Comparison of ENCODE assay signal across 8 cellular contexts in the genomic region with DNA sequence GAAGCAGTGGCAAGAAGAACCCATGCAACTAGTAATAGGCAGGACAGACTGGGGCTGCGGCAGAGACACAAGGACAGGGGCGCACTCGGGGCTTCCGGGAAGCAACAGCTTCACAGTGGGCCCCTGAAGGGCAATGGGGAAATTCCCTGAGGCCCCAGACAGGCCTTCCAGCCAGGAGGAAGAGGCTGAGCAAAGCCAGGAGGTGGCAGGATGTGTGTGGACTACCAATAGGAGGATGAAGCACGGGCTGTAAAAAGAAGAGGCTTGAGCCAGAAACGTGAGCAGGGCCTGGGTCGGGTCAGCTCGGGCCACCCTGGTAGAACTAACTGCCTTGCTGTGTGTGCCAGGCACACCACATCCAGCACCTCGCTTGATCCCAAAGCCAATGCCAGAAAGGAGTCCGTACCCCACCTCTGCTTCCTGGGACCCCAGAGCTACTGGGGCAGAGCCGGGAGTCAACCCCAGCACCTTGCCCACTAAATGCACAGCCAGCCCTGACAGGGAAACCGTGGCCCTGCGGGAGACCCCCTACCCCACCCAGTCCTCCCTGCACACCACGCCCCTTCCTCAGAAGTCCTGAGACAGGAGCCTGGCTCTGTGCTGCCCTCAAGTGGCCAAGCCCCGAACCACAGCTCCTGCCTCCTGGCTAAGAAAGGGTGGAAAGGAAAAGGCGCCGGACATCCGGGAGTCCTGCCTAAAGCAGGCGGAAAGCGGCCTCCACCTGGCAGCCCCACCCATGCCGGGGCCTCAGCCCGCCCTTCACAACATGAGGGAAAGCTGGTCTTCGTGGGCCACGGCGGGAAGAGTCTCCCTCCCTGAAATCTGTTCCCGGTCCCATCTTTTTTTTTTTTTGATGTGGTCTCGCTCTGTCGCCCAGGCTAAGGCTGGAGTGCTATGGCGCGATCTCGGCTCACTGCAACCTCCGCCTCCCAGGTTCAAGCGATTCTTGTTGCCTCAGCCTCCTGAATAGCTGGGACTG. TPM values are rescaled to one million over a fixed set of nuclear protein-coding genes. Genes with fewer than 3 reads are reported as not detected.
DNase-seq lines count a peak whose midpoint lies in the region; ATAC-seq and TF ChIP-seq lines count a peak whose summit lies in the region.

No MANE protein-coding gene starts in this region.

- no peaks in the 10 kb centered on the region for H3K79me2 ChIP-seq in KMS-11 (ENCODE audit: insufficient read depth, low read depth)

- H3K27me3 ChIP-seq in KMS-11 (ENCODE audit: insufficient read depth, low read depth) (no peaks in the 10 kb centered on the region), Panc1 (ENCODE audit: control insufficient read depth, insufficient read depth, low read length) (no peaks in the 10 kb centered on the region)

- ATAC-seq in GM19397 (IDR thresholded peaks at IDR 0.05; ENCODE audit: unreplicated experiment) (peak; percentile 72), Panc1 (peak; percentile 88)
- ATAC-seq in activated T-cell treated with anti-CD3 and anti-CD28 coated beads, Interleukin-2, amount 50 U/mL, for 72 hours (replicated peaks in 1 of 2) = peak; percentile 75 to 76

- H3K27me3 Mint-ChIP-seq in CD14-positive monocyte (ENCODE audit: low read depth in 3 of 3) (peaks cover 0 to 5% (median 2%) of the 10 kb centered on the region in 3 donors), nephron (ENCODE audit: low read depth) (peaks cover under 1% of the 10 kb centered on the region)
- H3K27me3 Mint-ChIP-seq in activated T-cell treated with anti-CD3 and anti-CD28 coated beads, Interleukin-2, amount 50 U/mL, for 72 hours (ENCODE audit: low read depth) = peaks cover 8% of the 10 kb centered on the region

- H3K4me2 ChIP-seq in KMS-11 = no peak overlapping the region

- no peaks in the 10 kb centered on the region for H3K9me3 ChIP-seq in Panc1 (ENCODE audit: control insufficient read depth, insufficient read depth, low read depth, low read length)

- no peaks in the 10 kb centered on the region for H3K36me3 Mint-ChIP-seq in CD14-positive monocyte
- no peaks in the 10 kb centered on the region for H3K36me3 Mint-ChIP-seq in activated T-cell treated with anti-CD3 and anti-CD28 coated beads, Interleukin-2, amount 50 U/mL, for 72 hours (ENCODE audit: insufficient read depth in 2 of 2)
- no peaks in the 10 kb centered on the region for H3K36me3 Mint-ChIP-seq in nephron (ENCODE audit: low read depth)

- TF ChIP-seq CTCF in CD14-positive monocyte (IDR thresholded peaks at IDR 0.05) (peak; percentile 97), KMS-11 (conservative IDR thresholded peaks at IDR 0.05; ENCODE audit: low read depth, low read length) (peak; percentile 48), Panc1 (IDR thresholded peaks at IDR 0.05) (peak; percentile 98), fibroblast of mammary gland (conservative IDR thresholded peaks at IDR 0.05; ENCODE audit: control insufficient read depth, insufficient read depth, low read depth, low read length) (peak; percentile 95), nephron (IDR thresholded peaks at IDR 0.05; ENCODE audit: unreplicated experiment in 3 of 3) (peak; percentile 93 to 98 (median 96))

- intact Hi-C loops in CD14-positive monocyte (cut with micrococcal nuclease) (loop anchor here in 1 of 2 donors (5.0 kb wide), 1 partner anchor 104 kb away; no protein-coding TSS in a partner anchor), Panc1 (cut with micrococcal nuclease; ENCODE audit: unreplicated experiment) (no loop called here)

- H4K20me1 ChIP-seq in KMS-11 (ENCODE audit: insufficient read depth) = no peaks in the 10 kb centered on the region

- H3K27ac Mint-ChIP-seq in CD14-positive monocyte (peak overlapping the region in 2 of 7 donors; percentile 22 to 25), nephron (peak overlapping the region; percentile 48 to 64 (median 62))
- H3K27ac Mint-ChIP-seq in activated T-cell treated with anti-CD3 and anti-CD28 coated beads, Interleukin-2, amount 50 U/mL, for 72 hours = peak overlapping the region; percentile 52

- H3K9ac ChIP-seq in KMS-11 = no peak overlapping the region

- CTCF ChIA-PET in Panc1 (lab: Charles Lee) = interaction anchor here (0.6 to 1.0 kb wide), 6 partner anchors 11 to 99 kb away, joined by 3 to 10 read pairs (median 4); no protein-coding TSS in a partner anchor

- H3K4me3 ChIP-seq in KMS-11 (IDR thresholded peaks at IDR 0.05; ENCODE audit: insufficient read depth, low read depth, low read length) = no peak overlapping the region
- H3K4me3 ChIP-seq in Panc1 (ENCODE audit: low read depth in 2 of 2, low read length in 2 of 2) = peak overlapping the region; percentile 27 to 50
- peak overlapping the region; percentile 39 for H3K4me3 ChIP-seq in fibroblast of mammary gland (ENCODE audit: control insufficient read depth, low read depth, low read length)

- H3K4me1 Mint-ChIP-seq in CD14-positive monocyte (peaks cover 14% of the 10 kb centered on the region), nephron (peaks cover 12% of the 10 kb centered on the region)
- peaks cover 42% of the 10 kb centered on the region for H3K4me1 Mint-ChIP-seq in activated T-cell treated with anti-CD3 and anti-CD28 coated beads, Interleukin-2, amount 50 U/mL, for 72 hours (ENCODE audit: low read depth)

- no peaks in the 10 kb centered on the region for H3K4me1 ChIP-seq in KMS-11 (ENCODE audit: low read depth, poor library complexity, severe bottlenecking)
- H3K4me1 ChIP-seq in Panc1 (ENCODE audit: control insufficient read depth, insufficient read depth, low read length) = peaks cover 12% of the 10 kb centered on the region; the same call in 1 of the 2 replicates

- H3K9me3 Mint-ChIP-seq in CD14-positive monocyte (peaks cover 0 to 1% (median 0%) of the 10 kb centered on the region in 7 donors), nephron (no peaks in the 10 kb centered on the region)
- H3K9me3 Mint-ChIP-seq in activated T-cell treated with anti-CD3 and anti-CD28 coated beads, Interleukin-2, amount 50 U/mL, for 72 hours = no peaks in the 10 kb centered on the region

- DNase-seq in CD14-positive monocyte (ENCODE audit: low spot score) (peak; percentile 71), Panc1 (ENCODE audit: low read depth, low spot score) (peak; percentile 75), fibroblast of mammary gland (ENCODE audit: low read depth) (peak; percentile 70)
- peak; percentile 81 to 84 for DNase-seq in activated T-cell treated with anti-CD3 and anti-CD28 coated beads, Interleukin-2, amount 50 U/mL, for 72 hours
- DNase-seq in stimulated activated naive CD4-positive, alpha-beta T cell (lab: John Stamatoyannopoulos, UW) = peak; percentile 28 to 66 (median 55)

- POLR2A ChIA-PET in Panc1 (lab: Charles Lee) = interaction anchor here (0.6 kb wide), 1 partner anchor 9 kb away, joined by 3 read pairs; no protein-coding TSS in a partner anchor

- H2AFZ ChIP-seq in KMS-11 (ENCODE audit: low read depth) = peak overlapping the region; percentile 18; the same call in 1 of the 2 replicates

- H3K36me3 ChIP-seq in KMS-11 (ENCODE audit: insufficient read depth) (no peaks in the 10 kb centered on the region), Panc1 (ENCODE audit: control insufficient read depth, insufficient read depth, low read length) (no peaks in the 10 kb centered on the region)

- no peak overlapping the region for H3K27ac ChIP-seq in KMS-11
- H3K27ac ChIP-seq in Panc1 (ENCODE audit: low read length) = peak overlapping the region; percentile 70

- H3K4me3 Mint-ChIP-seq in CD14-positive monocyte (peak overlapping the region; percentile 75 to 87), nephron (peak overlapping the region; percentile 42 to 61 (median 61))
- H3K4me3 Mint-ChIP-seq in activated T-cell treated with anti-CD3 and anti-CD28 coated beads, Interleukin-2, amount 50 U/mL, for 72 hours = peak overlapping the region; percentile 73 to 75

- BruUV-seq in Panc1 (replicated peaks; lab: Mats Ljungman, UMichigan) = no TSS peak

- in situ Hi-C loops in Panc1 (cut with HindIII; ENCODE audit: low pct_unique_long_range_greater_than_20kb, low sequenced_read_pairs) = no loop called here

RNA-seq across cellular contexts. Expression of gene TTC39A, which starts 33.7 kb away (rescaled TPM):
- not detected for polyA plus RNA-seq in CD14-positive monocyte
- total RNA-seq in Panc1 (2021; ENCODE audit: unreplicated experiment) = 8.3 TPM
- 10.3 TPM for polyA plus RNA-seq in Panc1 (2012; ENCODE audit: insufficient read length)
- total RNA-seq in activated T-cell treated with anti-CD3 and anti-CD28 coated beads, Interleukin-2, amount 50 U/mL, for 72 hours = under 1 TPM; 0.51 to 0.77 TPM

Comparison
In these comparisons a context has a peak if more than half of its experiments do, and no peak if none do; other contexts are left out.
1. CTCF ChIP-seq: peak in every context shown above with its lines; median percentile 98 in Panc1; 97 in CD14-positive monocyte; 96 in nephron; 95 in fibroblast of mammary gland; 48 in KMS-11.